Comparison of ENCODE assay signal across 1 cellular context in genomic region chr1:225613006-225613405, GRCh38.
TF ChIP-seq lines count a peak whose summit lies in the region.

No MANE protein-coding gene starts in this region.

TF ChIP-seq in HEK293, 187 proteins besides CTCF, POLR2A, EP300 and RAD21 (continued from another document and continues in another):
- no peak for TF ChIP-seq ZNF510 (tag by site-specific recombination; IDR thresholded peaks at IDR 0.05; ENCODE audit: insufficient replicate concordance)
- no peak for TF ChIP-seq ZXDB (tag by site-specific recombination; IDR thresholded peaks at IDR 0.05)
- peak; percentile 53; the same call in 1 of the 2 replicates for TF ChIP-seq ZBTB17 (tag by site-specific recombination; IDR thresholded peaks at IDR 0.05)
- peak; percentile 69; the same call in 1 of the 2 replicates for TF ChIP-seq PRDM10 (tag by site-specific recombination; IDR thresholded peaks at IDR 0.05)
- TF ChIP-seq PATZ1 (tag by site-specific recombination; IDR thresholded peaks at IDR 0.05): no peak
- TF ChIP-seq ZNF433 (tag by site-specific recombination; IDR thresholded peaks at IDR 0.05; ENCODE audit: low read depth): no peak
- TF ChIP-seq ZNF664 (tag by site-specific recombination; IDR thresholded peaks at IDR 0.05): no peak
- TF ChIP-seq ZNF214 (tag by site-specific recombination; IDR thresholded peaks at IDR 0.05; ENCODE audit: borderline replicate concordance): no peak
- TF ChIP-seq RBAK (tag by site-specific recombination; IDR thresholded peaks at IDR 0.05): no peak
- TF ChIP-seq ZNF473 (tag by site-specific recombination; IDR thresholded peaks at IDR 0.05): no peak
- TF ChIP-seq ZNF571 (tag by site-specific recombination; IDR thresholded peaks at IDR 0.05): no peak
- no peak for TF ChIP-seq ZNF398 (tag by site-specific recombination; IDR thresholded peaks at IDR 0.05)
- TF ChIP-seq ZNF350 (tag by site-specific recombination; IDR thresholded peaks at IDR 0.05): no peak
- TF ChIP-seq BCL11A (tag by site-specific recombination; IDR thresholded peaks at IDR 0.05; ENCODE audit: low read depth): no peak
- no peak for TF ChIP-seq ZBTB8A (tag by site-specific recombination; IDR thresholded peaks at IDR 0.05)
- TF ChIP-seq ZFHX2 (tag by site-specific recombination; conservative IDR thresholded peaks at IDR 0.05): no peak
- no peak for TF ChIP-seq ZFP37 (tag by site-specific recombination; IDR thresholded peaks at IDR 0.05)
- no peak for TF ChIP-seq ZNF449 (tag by site-specific recombination; IDR thresholded peaks at IDR 0.05)
- no peak for TF ChIP-seq ZNF76 (tag by site-specific recombination; IDR thresholded peaks at IDR 0.05; ENCODE audit: borderline replicate concordance, low read depth)
- TF ChIP-seq PRDM1 (tag by site-specific recombination; IDR thresholded peaks at IDR 0.05): 0 out of 2 replicates have a peak, but pooled peaks have one; percentile 46
- TF ChIP-seq ZNF175 (tag by site-specific recombination; IDR thresholded peaks at IDR 0.05): no peak
- TF ChIP-seq ZNF26 (tag by site-specific recombination; IDR thresholded peaks at IDR 0.05): no peak
- TF ChIP-seq ZNF19 (tag by site-specific recombination; IDR thresholded peaks at IDR 0.05; ENCODE audit: low read depth): no peak
- TF ChIP-seq ZNF830 (tag by site-specific recombination; IDR thresholded peaks at IDR 0.05; ENCODE audit: low read depth): no peak
- no peak for TF ChIP-seq MYNN (tag by site-specific recombination; IDR thresholded peaks at IDR 0.05; ENCODE audit: borderline replicate concordance)
- no peak for TF ChIP-seq ZNF48 (tag by site-specific recombination; IDR thresholded peaks at IDR 0.05)
- no peak for TF ChIP-seq ZNF629 (tag by site-specific recombination; IDR thresholded peaks at IDR 0.05)
- TF ChIP-seq ZNF292 (tag by site-specific recombination; IDR thresholded peaks at IDR 0.05; ENCODE audit: borderline replicate concordance, low read depth): no peak
- no peak for TF ChIP-seq REPIN1 (tag by site-specific recombination; IDR thresholded peaks at IDR 0.05; ENCODE audit: low read depth)
- no peak for TF ChIP-seq INSM2 (tag by site-specific recombination; IDR thresholded peaks at IDR 0.05)
- no peak for TF ChIP-seq ZBTB44 (tag by site-specific recombination; IDR thresholded peaks at IDR 0.05)
- TF ChIP-seq ZNF24 (tag by site-specific recombination; IDR thresholded peaks at IDR 0.05): no peak
- TF ChIP-seq REST (tag by site-specific recombination; IDR thresholded peaks at IDR 0.05): no peak
- no peak for TF ChIP-seq ZNF645 (tag by site-specific recombination; IDR thresholded peaks at IDR 0.05)
- TF ChIP-seq ZNF548 (tag by site-specific recombination; IDR thresholded peaks at IDR 0.05): no peak
- TF ChIP-seq WT1 (tag by site-specific recombination; IDR thresholded peaks at IDR 0.05): peak; percentile 41
- TF ChIP-seq ZNF155 (tag by site-specific recombination; IDR thresholded peaks at IDR 0.05): no peak
- TF ChIP-seq ZNF280C (tag by site-specific recombination; IDR thresholded peaks at IDR 0.05): no peak
